In the genomic region with DNA sequence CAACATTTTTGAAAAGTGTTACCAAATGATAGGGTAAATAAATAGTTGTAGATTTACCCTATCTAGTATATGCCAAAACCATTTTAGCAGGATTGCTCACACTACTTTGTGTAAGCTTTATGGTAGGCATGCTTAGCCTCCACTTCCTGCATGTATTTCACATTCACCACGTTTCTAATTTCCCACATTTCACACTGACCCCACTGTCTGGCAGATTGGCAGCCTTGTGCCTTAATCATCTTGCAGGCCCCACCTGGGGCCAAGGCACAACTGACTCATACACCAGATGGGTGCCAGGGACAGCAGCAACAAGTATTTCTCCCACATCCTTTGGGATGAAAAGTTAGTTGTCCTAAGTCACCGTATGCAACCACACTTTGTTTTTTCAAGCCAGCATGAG, we compare ENCODE assay signal across 1 cellular context.
TF ChIP-seq lines count a peak whose summit lies in the region.

No MANE protein-coding gene starts in this region.

TF ChIP-seq in GM12878, 131 proteins besides CTCF, POLR2A, EP300 and RAD21:
- no peak for TF ChIP-seq PAX5 (IDR thresholded peaks at IDR 0.05; ENCODE audit: borderline replicate concordance, low read depth, low read length)
- no peak for TF ChIP-seq YY1 (IDR thresholded peaks at IDR 0.05; ENCODE audit: low read depth, low read length)
- no peak for TF ChIP-seq ELK1 (IDR thresholded peaks at IDR 0.05; ENCODE audit: low read depth, low read length)
- TF ChIP-seq CREM (IDR thresholded peaks at IDR 0.05; ENCODE audit: low read depth): no peak
- no peak for TF ChIP-seq NFXL1 (IDR thresholded peaks at IDR 0.05; ENCODE audit: borderline replicate concordance)
- no peak for TF ChIP-seq ZBTB11 (CRISPR knock-in tag; IDR thresholded peaks at IDR 0.05)
- TF ChIP-seq TBL1XR1 (IDR thresholded peaks at IDR 0.05; ENCODE audit: low read depth, low read length): no peak
- TF ChIP-seq NR2C1 (IDR thresholded peaks at IDR 0.05): no peak
- TF ChIP-seq CEBPZ (IDR thresholded peaks at IDR 0.05; ENCODE audit: low read depth, low read length): no peak
- no peak for TF ChIP-seq MEF2B (IDR thresholded peaks at IDR 0.05; ENCODE audit: partially characterized antibody, poor library complexity, severe bottlenecking)
- no peak for TF ChIP-seq CBFB (IDR thresholded peaks at IDR 0.05; ENCODE audit: low read depth)
- TF ChIP-seq TAF1 (IDR thresholded peaks at IDR 0.05; ENCODE audit: borderline replicate concordance, low read depth, low read length): no peak
- TF ChIP-seq HCFC1 (IDR thresholded peaks at IDR 0.05; ENCODE audit: low read length): no peak
- TF ChIP-seq CHD4 (IDR thresholded peaks at IDR 0.05): no peak
- no peak for TF ChIP-seq KAT2A (conservative IDR thresholded peaks at IDR 0.05; ENCODE audit: control insufficient read depth, low read depth, low read length)
- no peak for TF ChIP-seq PAX8 (IDR thresholded peaks at IDR 0.05)
- TF ChIP-seq EZH2 (IDR thresholded peaks at IDR 0.05; ENCODE audit: borderline replicate concordance, control insufficient read depth, low read depth, low read length): no peak
- TF ChIP-seq, protein P1, sequence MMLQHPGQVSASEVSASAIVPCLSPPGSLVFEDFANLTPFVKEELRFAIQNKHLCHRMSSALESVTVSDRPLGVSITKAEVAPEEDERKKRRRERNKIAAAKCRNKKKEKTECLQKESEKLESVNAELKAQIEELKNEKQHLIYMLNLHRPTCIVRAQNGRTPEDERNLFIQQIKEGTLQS (IDR thresholded peaks at IDR 0.05; ENCODE audit: borderline replicate concordance, extremely low read depth, low read depth, low read length): no peak
